ENCODE assay signal across 12 cellular contexts in genomic region chrX:18888281-18888680, GRCh38.
DNase-seq lines count a peak whose midpoint lies in the region; ATAC-seq and TF ChIP-seq lines count a peak whose summit lies in the region.
"Had no signal": no experiment of that assay in that cellular context is flagged by ENCODE, and none has a peak within 500 bp of the region (broad histone marks: within the 10 kb centered on the region; RNA-seq: fewer than 3 reads in every experiment).

No MANE protein-coding gene starts in this region.

- CTCF ChIA-PET in CD4-positive, alpha-beta T cell (lab: Charles Lee) = no interaction called here
- CTCF ChIA-PET in RWPE1 (lab: Yijun Ruan, JAX) = no interaction called here
- CTCF ChIA-PET in naive thymus-derived CD4-positive, alpha-beta T cell (lab: Charles Lee) = no interaction called here
- CTCF ChIA-PET in activated naive CD4-positive, alpha-beta T cell treated with anti-CD3 and anti-CD28 coated beads, Interleukin-2, amount 10 ng/mL, durations not matched to agents 7 days and 5 days (lab: Charles Lee) = no interaction called here

- H3K27me3 Mint-ChIP-seq in CD4-positive, alpha-beta T cell = no peaks in the 10 kb centered on the region
- H3K27me3 Mint-ChIP-seq in naive thymus-derived CD4-positive, alpha-beta T cell = no peaks in the 10 kb centered on the region
- H3K27me3 Mint-ChIP-seq in activated naive CD4-positive, alpha-beta T cell treated with anti-CD3 and anti-CD28 coated beads, Interleukin-2, amount 10 ng/mL, durations not matched to agents 7 days and 5 days = no peaks in the 10 kb centered on the region

- H3K27ac Mint-ChIP-seq in CD4-positive, alpha-beta T cell = peak overlapping the region; percentile 79
- peak overlapping the region in 6 of 9 donors; percentile 85 to 93 (median 90) for H3K27ac Mint-ChIP-seq in naive thymus-derived CD4-positive, alpha-beta T cell
- H3K27ac Mint-ChIP-seq in activated naive CD4-positive, alpha-beta T cell treated with anti-CD3 and anti-CD28 coated beads, Interleukin-2, amount 10 ng/mL, durations not matched to agents 7 days and 5 days = no peak overlapping the region

- no peak overlapping the region for H3K4me3 ChIP-seq in naive thymus-derived CD4-positive, alpha-beta T cell (ENCODE audit: low read length)
- H3K4me3 ChIP-seq in tibial artery = no peak overlapping the region

- H3K4me1 ChIP-seq in naive thymus-derived CD4-positive, alpha-beta T cell (ENCODE audit: control insufficient read depth in 2 of 2, insufficient read depth in 2 of 2, low read length in 2 of 2) = peaks cover 6 to 23% of the 10 kb centered on the region in 2 donors
- peaks cover 4 to 39% (median 14%) of the 10 kb centered on the region in 4 donors for H3K4me1 ChIP-seq in tibial artery

- H3K4me1 Mint-ChIP-seq in CD4-positive, alpha-beta T cell (ENCODE audit: low read depth) = peaks cover 40% of the 10 kb centered on the region
- H3K4me1 Mint-ChIP-seq in naive thymus-derived CD4-positive, alpha-beta T cell = peaks cover 11 to 47% (median 37%) of the 10 kb centered on the region in 7 donors
- H3K4me1 Mint-ChIP-seq in activated naive CD4-positive, alpha-beta T cell treated with anti-CD3 and anti-CD28 coated beads, Interleukin-2, amount 10 ng/mL, durations not matched to agents 7 days and 5 days = peaks cover 32% of the 10 kb centered on the region

- no peak overlapping the region for H3K4me3 Mint-ChIP-seq in CD4-positive, alpha-beta T cell
- peak overlapping the region in 1 of 10 donors; percentile 91 for H3K4me3 Mint-ChIP-seq in naive thymus-derived CD4-positive, alpha-beta T cell
- H3K4me3 Mint-ChIP-seq in activated naive CD4-positive, alpha-beta T cell treated with anti-CD3 and anti-CD28 coated beads, Interleukin-2, amount 10 ng/mL, durations not matched to agents 7 days and 5 days = no peak overlapping the region

- H3K27ac ChIP-seq in CD4-positive, alpha-beta T cell (ENCODE audit: low read depth, low read length) = no peak overlapping the region
- H3K27ac ChIP-seq in RWPE1 (peak overlapping the region; percentile 90), tibial artery (peak overlapping the region; percentile 85 to 89)
- no peak overlapping the region for H3K27ac ChIP-seq in naive thymus-derived CD4-positive, alpha-beta T cell (ENCODE audit: low read depth, low read length)

- no peak for ATAC-seq in CD4-positive, alpha-beta T cell (ENCODE audit: poor library complexity)
- ATAC-seq in naive thymus-derived CD4-positive, alpha-beta T cell = no peak
- ATAC-seq: Panc1 had no signal

- no peaks in the 10 kb centered on the region for H3K9me3 Mint-ChIP-seq in CD4-positive, alpha-beta T cell
- H3K9me3 Mint-ChIP-seq in naive thymus-derived CD4-positive, alpha-beta T cell = no peaks in the 10 kb centered on the region
- no peaks in the 10 kb centered on the region for H3K9me3 Mint-ChIP-seq in activated naive CD4-positive, alpha-beta T cell treated with anti-CD3 and anti-CD28 coated beads, Interleukin-2, amount 10 ng/mL, durations not matched to agents 7 days and 5 days

- no peak for TF ChIP-seq CTCF in CD4-positive, alpha-beta T cell (IDR thresholded peaks at IDR 0.05)
- TF ChIP-seq CTCF in RWPE1 (conservative IDR thresholded peaks at IDR 0.05; ENCODE audit: low read depth) = no peak
- no peak for TF ChIP-seq CTCF in tibial artery (IDR thresholded peaks at IDR 0.05)

- DNase-seq in CD4-positive, alpha-beta T cell = no peak
- DNase-seq in RWPE1 (ENCODE audit: low spot score) = no peak
- no peak for DNase-seq in naive thymus-derived CD4-positive, alpha-beta T cell
- no peak for DNase-seq in tibial artery
- DNase-seq in KBM-7 = no peak
- no peak for DNase-seq in activated naive CD4-positive, alpha-beta T cell treated with anti-CD3 and anti-CD28 coated beads, Interleukin-2, amount 10 ng/mL, durations not matched to agents 7 days and 5 days
- no peak for DNase-seq in activated T-cell treated with anti-CD3 and anti-CD28 coated beads, Interleukin-2, amount 50 U/mL, for 1 hour
- DNase-seq: BE2C, NCI-H1930, NCI-H510A, SHP77 had no signal

- in situ Hi-C loops in KBM-7 (cut with MboI; ENCODE audit: low pct_unique_long_range_greater_than_20kb, low sequenced_read_pairs) = no loop called here

- peaks cover 5% of the 10 kb centered on the region for H3K36me3 Mint-ChIP-seq in CD4-positive, alpha-beta T cell (ENCODE audit: low read depth)
- H3K36me3 Mint-ChIP-seq in naive thymus-derived CD4-positive, alpha-beta T cell = no peaks in the 10 kb centered on the region
- H3K36me3 Mint-ChIP-seq in activated naive CD4-positive, alpha-beta T cell treated with anti-CD3 and anti-CD28 coated beads, Interleukin-2, amount 10 ng/mL, durations not matched to agents 7 days and 5 days = no peaks in the 10 kb centered on the region

- intact Hi-C loops in CD4-positive, alpha-beta T cell (cut with DNase I, micrococcal nuclease) = loop anchor here (5.0 kb wide), 3 partner anchors 94 to 496 kb away; partner anchors contain the start of genes PHKA2 (in 1 of the 2) and RS1 (in 1 of the 2)
- intact Hi-C loops in naive thymus-derived CD4-positive, alpha-beta T cell (cut with micrococcal nuclease) = loop anchor here in 1 of 2 donors (5.0 kb wide), 1 partner anchor 211 kb away; no protein-coding TSS in a partner anchor
- intact Hi-C loops in tibial artery (cut with DNase I; ENCODE audit: low total_unique reads) = loop anchor here (5.0 kb wide), 1 partner anchor 216 kb away; the partner anchor contains the start of gene RS1

- no peaks in the 10 kb centered on the region for H3K27me3 ChIP-seq in CD4-positive, alpha-beta T cell (ENCODE audit: control insufficient read depth, insufficient read depth, low read length)
- no peaks in the 10 kb centered on the region for H3K27me3 ChIP-seq in naive thymus-derived CD4-positive, alpha-beta T cell (ENCODE audit: control insufficient read depth in 2 of 2, insufficient read depth in 2 of 2, low read length in 2 of 2)
- H3K27me3 ChIP-seq in tibial artery = no peaks in the 10 kb centered on the region
- H3K27me3 ChIP-seq: BE2C had no signal

- POLR2A ChIA-PET in CD4-positive, alpha-beta T cell (lab: Charles Lee) = interaction anchor here (2.6 kb wide), 1 partner anchor 463 kb away, joined by 23 read pairs; the partner anchor contains the start of gene CDKL5
- POLR2A ChIA-PET in RWPE1 (lab: Yijun Ruan, JAX; ENCODE audit: low non-redundant PET) = no interaction called here
- POLR2A ChIA-PET in naive thymus-derived CD4-positive, alpha-beta T cell (lab: Charles Lee) = interaction anchor here (0.5 to 2.6 kb wide), 3 partner anchors 97 to 463 kb away, joined by 5 to 12 read pairs (median 5); partner anchors contain the start of gene CDKL5

- H3K9me3 ChIP-seq in CD4-positive, alpha-beta T cell (ENCODE audit: control insufficient read depth, low read length) = no peaks in the 10 kb centered on the region
- no peaks in the 10 kb centered on the region for H3K9me3 ChIP-seq in naive thymus-derived CD4-positive, alpha-beta T cell (ENCODE audit: control insufficient read depth in 2 of 3, low read length in 3 of 3)
- H3K9me3 ChIP-seq in tibial artery = no peaks in the 10 kb centered on the region
- H3K9me3 ChIP-seq: BE2C had no signal

- H3K36me3 ChIP-seq in naive thymus-derived CD4-positive, alpha-beta T cell (ENCODE audit: control insufficient read depth in 2 of 3, insufficient read depth in 3 of 3, low read length in 3 of 3) = peaks cover 0 to 2% (median 0%) of the 10 kb centered on the region in 3 experiments
- H3K36me3 ChIP-seq in tibial artery = peaks cover 0 to 4% (median 0%) of the 10 kb centered on the region in 3 donors

Comparison
In these comparisons a context has a peak if more than half of its experiments do, and no peak if none do; other contexts are left out.
1. H3K27ac ChIP-seq: peak in RWPE1 (single experiment) and tibial artery (2 of 2); none in CD4-positive, alpha-beta T cell (single experiment) and naive thymus-derived CD4-positive, alpha-beta T cell (single experiment).